8 cellular contexts compared by ENCODE assay signal in genomic region chr11:63840356-63841060, GRCh38.
DNase-seq lines count a peak whose midpoint lies in the region; ATAC-seq and TF ChIP-seq lines count a peak whose summit lies in the region.

No MANE protein-coding gene starts in this region.

- DNase-seq in AG09309 (ENCODE audit: low read depth) = no peak
- no peak for DNase-seq in caudate nucleus (lab: John Stamatoyannopoulos, UW)
- DNase-seq in SKM-1 (lab: John Stamatoyannopoulos, UW; ENCODE audit: unreplicated experiment) = no peak
- no peak for DNase-seq in NCI-H345 (lab: John Stamatoyannopoulos, UW)
- no peak for DNase-seq in NCI-H1092 treated with DMSO at 0.1 percent for 48 hours (lab: John Stamatoyannopoulos, UW)

- ATAC-seq in HG02981 (IDR thresholded peaks at IDR 0.05; ENCODE audit: unreplicated experiment) = no peak

- H3K9me3 ChIP-seq in KOPT-K1 (ENCODE audit: insufficient read depth, low read length, poor library complexity, severe bottlenecking) (no peaks in the 10 kb centered on the region), muscle layer of duodenum (ENCODE audit: control insufficient read depth in 1 of 2, low read length in 2 of 2) (no peaks in the 10 kb centered on the region)

- H3K4me3 ChIP-seq in AG09309 (ENCODE audit: control insufficient read depth, low read depth, low read length) (peak overlapping the region; percentile 95), muscle layer of duodenum (ENCODE audit: low read depth in 1 of 2, low read length in 2 of 2) (peak overlapping the region; percentile 92 to 94)

- peak overlapping the region; percentile 72 for H3K27ac ChIP-seq in KOPT-K1 (ENCODE audit: low read depth, low read length, poor library complexity, severe bottlenecking)
- H3K27ac ChIP-seq in caudate nucleus (ENCODE audit: low read depth, low read length) = peak overlapping the region; percentile 91
- peak overlapping the region; percentile 69 for H3K27ac ChIP-seq in muscle layer of duodenum (ENCODE audit: low read length)

- no peak for TF ChIP-seq CTCF in AG09309 (IDR thresholded peaks at IDR 0.05; ENCODE audit: control insufficient read depth, insufficient read depth, low read depth, low read length, missing control alignments)

- H3K36me3 ChIP-seq in KOPT-K1 (ENCODE audit: insufficient read depth, low read length) (peaks cover 42% of the 10 kb centered on the region), muscle layer of duodenum (ENCODE audit: control insufficient read depth in 1 of 2, insufficient read depth in 2 of 2, low read length in 2 of 2) (peaks cover 0 to 9% of the 10 kb centered on the region in 2 donors)

- no peaks in the 10 kb centered on the region for H3K27me3 ChIP-seq in muscle layer of duodenum (ENCODE audit: low read depth, low read length)

- peaks cover 38 to 55% of the 10 kb centered on the region in 2 donors for H3K4me1 ChIP-seq in muscle layer of duodenum (ENCODE audit: control insufficient read depth in 1 of 2, insufficient read depth in 2 of 2, low read length in 2 of 2)
